Comparison of ENCODE assay signal across 13 cellular contexts in the genomic region with DNA sequence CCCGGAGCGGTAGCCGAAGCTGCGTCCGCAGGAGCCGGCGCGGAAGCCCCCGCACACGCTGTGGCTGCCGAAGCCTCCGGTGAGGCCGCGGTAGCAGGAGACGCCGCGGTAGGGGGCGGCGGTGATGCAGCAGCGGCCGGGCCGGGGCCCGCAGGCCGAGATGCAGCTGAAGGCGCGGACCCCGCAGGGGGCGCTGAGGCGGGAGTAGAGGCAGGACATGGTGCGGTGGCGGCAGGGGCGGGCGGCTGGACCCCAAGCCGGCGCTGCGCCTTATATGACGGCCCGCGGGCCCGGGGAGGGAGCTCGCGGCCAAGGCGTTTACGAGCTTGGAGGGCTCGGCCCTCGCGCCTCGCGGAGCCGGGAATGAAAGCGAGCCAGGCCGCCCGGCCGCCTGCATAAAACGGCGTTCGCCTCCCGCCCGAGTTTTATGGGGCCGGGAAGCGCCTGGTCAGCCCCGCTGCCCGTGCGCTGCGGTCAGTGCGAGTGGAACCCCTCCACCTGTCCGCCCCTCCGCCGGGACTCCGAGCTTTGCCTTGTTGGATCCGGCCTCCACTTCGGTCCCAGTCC. TPM values are rescaled to one million over a fixed set of nuclear protein-coding genes. Genes with fewer than 3 reads are reported as not detected.
DNase-seq lines count a peak whose midpoint lies in the region; ATAC-seq lines count a peak whose summit lies in the region.
"Had no signal": no experiment of that assay in that cellular context is flagged by ENCODE, and none has a peak within 500 bp of the region (broad histone marks: within the 10 kb centered on the region; RNA-seq: fewer than 3 reads in every experiment).

No MANE protein-coding gene starts in this region.

- H3K9me3 ChIP-seq in iPS-15b (ENCODE audit: control insufficient read depth, insufficient read depth, low read length): no peaks in the 10 kb centered on the region

- no peaks in the 10 kb centered on the region for H3K4me1 ChIP-seq in iPS-15b (ENCODE audit: control insufficient read depth, insufficient read depth, low read length)

- H3K27me3 ChIP-seq in iPS-15b (ENCODE audit: control insufficient read depth, insufficient read depth, low read length): peaks cover 65% of the 10 kb centered on the region

- no peaks in the 10 kb centered on the region for H3K36me3 ChIP-seq in iPS-15b (ENCODE audit: control insufficient read depth, insufficient read depth, low read length)

- intact Hi-C loops in posterior vena cava (cut with DNase I): no loop called here

- peak overlapping the region; percentile 13 for H3K4me3 ChIP-seq in iPS-15b (ENCODE audit: low read depth, low read length)

- no peak overlapping the region for H3K9ac ChIP-seq in iPS-15b (ENCODE audit: low read depth, low read length)

- ATAC-seq in GM19452 (IDR thresholded peaks at IDR 0.05; ENCODE audit: unreplicated experiment): no peak
- no peak for ATAC-seq in HG03196 (IDR thresholded peaks at IDR 0.05; ENCODE audit: unreplicated experiment)
- ATAC-seq: activated naive CD8-positive, alpha-beta T cell treated with anti-CD3 and anti-CD28 coated beads, Interleukin-2, amount 50 U/mL, for 24 hours had no signal

- peak; percentile 44 for DNase-seq in EH (ENCODE audit: low read depth)
- DNase-seq in amniotic epithelial cell (ENCODE audit: low read depth): peak; percentile 41
- peak; percentile 84 for DNase-seq in posterior vena cava (ENCODE audit: low spot score)
- DNase-seq in C1 segment of cervical spinal cord (lab: John Stamatoyannopoulos, UW): no peak
- DNase-seq in activated CD4-positive, alpha-beta T cell treated with anti-CD3 and anti-CD28 coated beads for 1 hour: no peak
- DNase-seq: activated CD4-positive, alpha-beta memory T cell treated with anti-CD3 and anti-CD28 coated beads, Interleukin-2, amount 10 ng/mL, durations not matched to agents 7 days and 5 days; activated naive CD8-positive, alpha-beta T cell treated with anti-CD3 and anti-CD28 coated beads, Interleukin-2, amount 50 U/mL, for 24 hours; CD4-positive, alpha-beta memory T cell; NCI-H1105; SW 1271 had no signal

RNA-seq across cellular contexts. Expression of gene KRT86, which starts 16.0 kb away (rescaled TPM):
- not detected for total RNA-seq in posterior vena cava
- total RNA-seq: CD4-positive, alpha-beta memory T cell had no signal

RNA-seq across cellular contexts. Expression of gene KRT7, which starts 25.4 kb away (rescaled TPM):
- total RNA-seq in posterior vena cava: 1 to 10 TPM; 4.1 to 6.8 TPM
- total RNA-seq: CD4-positive, alpha-beta memory T cell had no signal

RNA-seq across cellular contexts. Expression of gene KRT81, which starts 32.9 kb away (rescaled TPM):
- not detected for total RNA-seq in posterior vena cava
- total RNA-seq: activated CD4-positive, alpha-beta memory T cell treated with anti-CD3 and anti-CD28 coated beads, Interleukin-2, amount 10 ng/mL, durations not matched to agents 7 days and 5 days; CD4-positive, alpha-beta memory T cell had no signal

Comparison
In these comparisons a context has a peak if more than half of its experiments do, and no peak if none do; other contexts are left out.
1. DNase-seq: peak in EH (single experiment), amniotic epithelial cell (single experiment) and posterior vena cava (single experiment); none in C1 segment of cervical spinal cord (0 of 14) and activated CD4-positive, alpha-beta T cell treated with anti-CD3 and anti-CD28 coated beads for 1 hour (single experiment).